ENCODE assay signal across 1 cellular context in the genomic region with DNA sequence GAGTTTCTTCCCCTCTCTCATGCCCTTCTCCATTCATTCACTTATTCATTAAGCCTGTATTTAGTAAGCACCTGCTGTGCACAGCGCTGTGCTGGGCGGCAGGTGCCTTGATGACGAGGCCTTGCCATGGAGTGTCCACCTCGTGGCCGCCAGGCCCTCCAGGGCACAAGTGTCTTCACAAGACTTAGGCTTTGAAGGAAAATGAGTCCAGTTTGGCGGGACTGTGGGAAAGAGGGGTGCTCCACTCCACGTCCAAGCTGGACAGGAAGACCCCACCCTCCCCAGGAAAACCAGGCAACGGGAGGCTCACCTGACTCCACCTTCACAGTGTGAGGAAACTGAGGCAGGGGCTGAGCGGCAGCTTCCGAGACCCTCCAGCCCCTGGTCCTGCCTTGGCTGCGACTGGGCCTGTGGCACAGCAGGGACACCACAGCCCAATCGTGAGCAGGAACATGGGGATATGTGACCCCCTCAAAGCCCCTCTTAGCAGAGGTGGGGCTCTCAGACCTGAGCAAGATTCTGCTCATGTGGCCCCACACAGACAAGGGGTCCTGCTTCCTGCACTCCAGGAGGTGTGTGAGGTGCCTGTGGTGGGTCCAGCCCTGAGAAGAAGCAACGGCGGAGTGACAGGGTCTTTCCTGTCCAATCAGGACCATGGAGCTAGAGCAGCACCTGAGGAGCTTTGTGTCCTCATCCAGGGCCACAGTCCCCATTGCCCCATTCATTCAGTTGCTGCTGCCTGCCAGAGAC.
TF ChIP-seq lines count a peak whose summit lies in the region.

No MANE protein-coding gene starts in this region.

TF ChIP-seq in H1, 55 proteins besides CTCF, POLR2A, EP300 and RAD21:
- TF ChIP-seq FOSL1 (IDR thresholded peaks at IDR 0.05; ENCODE audit: insufficient read depth, low read depth, low read length) (no peak), MAFK (IDR thresholded peaks at IDR 0.05; ENCODE audit: low read depth, low read length) (no peak), BRCA1 (IDR thresholded peaks at IDR 0.05; ENCODE audit: low read depth, low read length) (no peak), CTBP2 (IDR thresholded peaks at IDR 0.05; ENCODE audit: borderline replicate concordance, insufficient read depth, insufficient read length, low read length) (no peak), PHF8 (conservative IDR thresholded peaks at IDR 0.05; ENCODE audit: low read depth, low read length) (no peak), NANOG (IDR thresholded peaks at IDR 0.05; ENCODE audit: insufficient read depth, low read depth, low read length, poor library complexity, severe bottlenecking) (no peak), RBBP5 (IDR thresholded peaks at IDR 0.05; ENCODE audit: borderline replicate concordance, low read depth, low read length) (no peak)
- TF ChIP-seq, protein P1, sequence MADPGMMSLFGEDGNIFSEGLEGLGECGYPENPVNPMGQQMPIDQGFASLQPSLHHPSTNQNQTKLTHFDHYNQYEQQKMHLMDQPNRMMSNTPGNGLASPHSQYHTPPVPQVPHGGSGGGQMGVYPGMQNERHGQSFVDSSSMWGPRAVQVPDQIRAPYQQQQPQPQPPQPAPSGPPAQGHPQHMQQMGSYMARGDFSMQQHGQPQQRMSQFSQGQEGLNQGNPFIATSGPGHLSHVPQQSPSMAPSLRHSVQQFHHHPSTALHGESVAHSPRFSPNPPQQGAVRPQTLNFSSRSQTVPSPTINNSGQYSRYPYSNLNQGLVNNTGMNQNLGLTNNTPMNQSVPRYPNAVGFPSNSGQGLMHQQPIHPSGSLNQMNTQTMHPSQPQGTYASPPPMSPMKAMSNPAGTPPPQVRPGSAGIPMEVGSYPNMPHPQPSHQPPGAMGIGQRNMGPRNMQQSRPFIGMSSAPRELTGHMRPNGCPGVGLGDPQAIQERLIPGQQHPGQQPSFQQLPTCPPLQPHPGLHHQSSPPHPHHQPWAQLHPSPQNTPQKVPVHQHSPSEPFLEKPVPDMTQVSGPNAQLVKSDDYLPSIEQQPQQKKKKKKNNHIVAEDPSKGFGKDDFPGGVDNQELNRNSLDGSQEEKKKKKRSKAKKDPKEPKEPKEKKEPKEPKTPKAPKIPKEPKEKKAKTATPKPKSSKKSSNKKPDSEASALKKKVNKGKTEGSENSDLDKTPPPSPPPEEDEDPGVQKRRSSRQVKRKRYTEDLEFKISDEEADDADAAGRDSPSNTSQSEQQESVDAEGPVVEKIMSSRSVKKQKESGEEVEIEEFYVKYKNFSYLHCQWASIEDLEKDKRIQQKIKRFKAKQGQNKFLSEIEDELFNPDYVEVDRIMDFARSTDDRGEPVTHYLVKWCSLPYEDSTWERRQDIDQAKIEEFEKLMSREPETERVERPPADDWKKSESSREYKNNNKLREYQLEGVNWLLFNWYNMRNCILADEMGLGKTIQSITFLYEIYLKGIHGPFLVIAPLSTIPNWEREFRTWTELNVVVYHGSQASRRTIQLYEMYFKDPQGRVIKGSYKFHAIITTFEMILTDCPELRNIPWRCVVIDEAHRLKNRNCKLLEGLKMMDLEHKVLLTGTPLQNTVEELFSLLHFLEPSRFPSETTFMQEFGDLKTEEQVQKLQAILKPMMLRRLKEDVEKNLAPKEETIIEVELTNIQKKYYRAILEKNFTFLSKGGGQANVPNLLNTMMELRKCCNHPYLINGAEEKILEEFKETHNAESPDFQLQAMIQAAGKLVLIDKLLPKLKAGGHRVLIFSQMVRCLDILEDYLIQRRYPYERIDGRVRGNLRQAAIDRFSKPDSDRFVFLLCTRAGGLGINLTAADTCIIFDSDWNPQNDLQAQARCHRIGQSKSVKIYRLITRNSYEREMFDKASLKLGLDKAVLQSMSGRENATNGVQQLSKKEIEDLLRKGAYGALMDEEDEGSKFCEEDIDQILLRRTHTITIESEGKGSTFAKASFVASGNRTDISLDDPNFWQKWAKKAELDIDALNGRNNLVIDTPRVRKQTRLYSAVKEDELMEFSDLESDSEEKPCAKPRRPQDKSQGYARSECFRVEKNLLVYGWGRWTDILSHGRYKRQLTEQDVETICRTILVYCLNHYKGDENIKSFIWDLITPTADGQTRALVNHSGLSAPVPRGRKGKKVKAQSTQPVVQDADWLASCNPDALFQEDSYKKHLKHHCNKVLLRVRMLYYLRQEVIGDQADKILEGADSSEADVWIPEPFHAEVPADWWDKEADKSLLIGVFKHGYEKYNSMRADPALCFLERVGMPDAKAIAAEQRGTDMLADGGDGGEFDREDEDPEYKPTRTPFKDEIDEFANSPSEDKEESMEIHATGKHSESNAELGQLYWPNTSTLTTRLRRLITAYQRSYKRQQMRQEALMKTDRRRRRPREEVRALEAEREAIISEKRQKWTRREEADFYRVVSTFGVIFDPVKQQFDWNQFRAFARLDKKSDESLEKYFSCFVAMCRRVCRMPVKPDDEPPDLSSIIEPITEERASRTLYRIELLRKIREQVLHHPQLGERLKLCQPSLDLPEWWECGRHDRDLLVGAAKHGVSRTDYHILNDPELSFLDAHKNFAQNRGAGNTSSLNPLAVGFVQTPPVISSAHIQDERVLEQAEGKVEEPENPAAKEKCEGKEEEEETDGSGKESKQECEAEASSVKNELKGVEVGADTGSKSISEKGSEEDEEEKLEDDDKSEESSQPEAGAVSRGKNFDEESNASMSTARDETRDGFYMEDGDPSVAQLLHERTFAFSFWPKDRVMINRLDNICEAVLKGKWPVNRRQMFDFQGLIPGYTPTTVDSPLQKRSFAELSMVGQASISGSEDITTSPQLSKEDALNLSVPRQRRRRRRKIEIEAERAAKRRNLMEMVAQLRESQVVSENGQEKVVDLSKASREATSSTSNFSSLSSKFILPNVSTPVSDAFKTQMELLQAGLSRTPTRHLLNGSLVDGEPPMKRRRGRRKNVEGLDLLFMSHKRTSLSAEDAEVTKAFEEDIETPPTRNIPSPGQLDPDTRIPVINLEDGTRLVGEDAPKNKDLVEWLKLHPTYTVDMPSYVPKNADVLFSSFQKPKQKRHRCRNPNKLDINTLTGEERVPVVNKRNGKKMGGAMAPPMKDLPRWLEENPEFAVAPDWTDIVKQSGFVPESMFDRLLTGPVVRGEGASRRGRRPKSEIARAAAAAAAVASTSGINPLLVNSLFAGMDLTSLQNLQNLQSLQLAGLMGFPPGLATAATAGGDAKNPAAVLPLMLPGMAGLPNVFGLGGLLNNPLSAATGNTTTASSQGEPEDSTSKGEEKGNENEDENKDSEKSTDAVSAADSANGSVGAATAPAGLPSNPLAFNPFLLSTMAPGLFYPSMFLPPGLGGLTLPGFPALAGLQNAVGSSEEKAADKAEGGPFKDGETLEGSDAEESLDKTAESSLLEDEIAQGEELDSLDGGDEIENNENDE (IDR thresholded peaks at IDR 0.05; ENCODE audit: insufficient replicate concordance, low read length): no peak
